Comparison of ENCODE assay signal across 2 cellular contexts in genomic region chr17:17800504-17801021, GRCh38.
A peak's percentile ranks its signal among the peaks of the same experiment; 100 is the strongest.
TF ChIP-seq lines count a peak whose summit lies in the region.

No MANE protein-coding gene starts in this region.

TF ChIP-seq in GM23338, 12 proteins besides CTCF, POLR2A, EP300 and RAD21:
- TF ChIP-seq STAT1 (IDR thresholded peaks at IDR 0.05; ENCODE audit: unreplicated experiment), result no peak
- no peak for TF ChIP-seq ZNF331 (CRISPR knock-in tag; IDR thresholded peaks at IDR 0.05; ENCODE audit: low read depth)
- TF ChIP-seq REST (IDR thresholded peaks at IDR 0.05; ENCODE audit: unreplicated experiment), result no peak
- TF ChIP-seq NANOG (IDR thresholded peaks at IDR 0.05; ENCODE audit: borderline replicate concordance), result no peak
- TF ChIP-seq EZH2phosphoT487 (IDR thresholded peaks at IDR 0.05; ENCODE audit: unreplicated experiment), result no peak
- TF ChIP-seq ZNF114 (CRISPR knock-in tag; IDR thresholded peaks at IDR 0.05), result no peak
- TF ChIP-seq JUNB (IDR thresholded peaks at IDR 0.05; ENCODE audit: unreplicated experiment), result no peak
- TF ChIP-seq ZNF462 (CRISPR knock-in tag; IDR thresholded peaks at IDR 0.05), result no peak
- no peak for TF ChIP-seq CREB1 (CRISPR knock-in tag; IDR thresholded peaks at IDR 0.05; ENCODE audit: low read depth)
- no peak for TF ChIP-seq EZH2 (IDR thresholded peaks at IDR 0.05; ENCODE audit: low read depth, unreplicated experiment)

TF ChIP-seq in K562, 482 proteins besides CTCF, POLR2A, EP300 and RAD21:
- TF ChIP-seq HNRNPK (IDR thresholded peaks at IDR 0.05; ENCODE audit: low read depth, low read length, poor library complexity, severe bottlenecking), result no peak
- peak; percentile 34; the same call in 1 of the 2 replicates for TF ChIP-seq POLR2G (IDR thresholded peaks at IDR 0.05; ENCODE audit: low read depth, low read length)
